ENCODE assay signal across 24 cellular contexts in genomic region chr12:52378091-52378490, GRCh38. TPM values are rescaled to one million over a fixed set of nuclear protein-coding genes. Genes with fewer than 3 reads are reported as not detected.
"Had no signal": no experiment of that assay in that cellular context is flagged by ENCODE, and none has a peak within 500 bp of the region (broad histone marks: within the 10 kb centered on the region; RNA-seq: fewer than 3 reads in every experiment).

No MANE protein-coding gene starts in this region.

- H3K27me3 ChIP-seq: MG63 had no signal

- H3K4me2 ChIP-seq: SK-N-SH had no signal

- H3K4me3 ChIP-seq: MG63 had no signal

- H3K9me3 ChIP-seq: MG63 had no signal

- DNase-seq: IMR-90, Karpas-422, KG1, MG63, NCI-H1092, NCI-H1105 treated with DMSO at 0.1 percent for 48 hours, NCI-H1417 treated with DMSO at 0.1 percent for 48 hours, NCI-H146, NCI-H1694 treated with DMSO at 0.1 percent for 48 hours, NCI-H1930, NCI-H2081, NCI-H2107, NCI-H2227 treated with DMSO at 0.1 percent for 48 hours, NCI-H446, NCI-H510A, NCI-H524 treated with DMSO at 0.1 percent for 48 hours, NCI-H69, NCI-H774, RPMI8226, SHP77, SK-N-SH had no signal

- ATAC-seq: HepG2 had no signal

- H3K9me2 ChIP-seq: SK-N-SH had no signal

- H3K36me3 ChIP-seq: MG63 had no signal

RNA-seq across cellular contexts. Expression of gene KRT84, which starts 7.4 kb away (rescaled TPM):
- total RNA-seq: HepG2, HT1080, IMR-90, SK-MEL-5 had no signal
- polyA plus RNA-seq: HepG2, IMR-90, SK-N-SH had no signal

RNA-seq across cellular contexts. Expression of gene KRT85, which starts 10.8 kb away (rescaled TPM):
- total RNA-seq: HepG2, HT1080, IMR-90, SK-MEL-5 had no signal
- polyA plus RNA-seq: HepG2, IMR-90, SK-N-SH had no signal

RNA-seq across cellular contexts. Expression of gene KRT82, which starts 28.0 kb away (rescaled TPM):
- total RNA-seq: HepG2, HT1080, IMR-90, SK-MEL-5 had no signal
- polyA plus RNA-seq: HepG2, IMR-90, SK-N-SH had no signal

RNA-seq across cellular contexts. Expression of gene KRT75, which starts 56.1 kb away (rescaled TPM):
- total RNA-seq: HepG2, HT1080, IMR-90, SK-MEL-5 had no signal
- polyA plus RNA-seq: HepG2, IMR-90, SK-N-SH had no signal

RNA-seq across cellular contexts. Expression of gene KRT83, which starts 56.9 kb away (rescaled TPM):
- total RNA-seq: HepG2, IMR-90, SK-MEL-5 had no signal
- polyA plus RNA-seq: HepG2, IMR-90 had no signal
